12 cellular contexts compared by ENCODE assay signal in the genomic region with DNA sequence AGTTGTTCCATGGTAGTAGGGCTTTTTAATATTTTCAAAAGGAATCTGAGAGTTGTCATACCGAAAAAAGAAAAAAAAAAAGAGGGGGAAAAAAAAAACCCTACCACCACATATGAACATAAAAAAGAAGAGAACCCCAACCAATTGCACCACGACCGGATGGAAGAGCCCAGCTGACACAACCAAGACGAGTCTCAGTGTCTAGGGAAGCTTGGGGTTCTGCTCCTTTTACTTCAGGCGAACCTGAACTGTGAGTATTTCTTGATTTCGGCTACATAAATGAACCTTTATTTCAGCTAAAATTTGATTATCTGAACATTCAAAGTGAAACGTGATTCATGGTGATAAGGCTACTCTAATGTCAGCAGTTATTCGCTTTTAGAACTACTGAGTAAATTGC. TPM values are rescaled to one million over a fixed set of nuclear protein-coding genes. Genes with fewer than 3 reads are reported as not detected.
A peak's percentile ranks its signal among the peaks of the same experiment; 100 is the strongest.
DNase-seq lines count a peak whose midpoint lies in the region; ATAC-seq and TF ChIP-seq lines count a peak whose summit lies in the region.
"Had no signal": no experiment of that assay in that cellular context is flagged by ENCODE, and none has a peak within 500 bp of the region (broad histone marks: within the 10 kb centered on the region; RNA-seq: fewer than 3 reads in every experiment).

A gene with protein sequence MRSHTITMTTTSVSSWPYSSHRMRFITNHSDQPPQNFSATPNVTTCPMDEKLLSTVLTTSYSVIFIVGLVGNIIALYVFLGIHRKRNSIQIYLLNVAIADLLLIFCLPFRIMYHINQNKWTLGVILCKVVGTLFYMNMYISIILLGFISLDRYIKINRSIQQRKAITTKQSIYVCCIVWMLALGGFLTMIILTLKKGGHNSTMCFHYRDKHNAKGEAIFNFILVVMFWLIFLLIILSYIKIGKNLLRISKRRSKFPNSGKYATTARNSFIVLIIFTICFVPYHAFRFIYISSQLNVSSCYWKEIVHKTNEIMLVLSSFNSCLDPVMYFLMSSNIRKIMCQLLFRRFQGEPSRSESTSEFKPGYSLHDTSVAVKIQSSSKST (plus strand): TSS at position 139 of the 400 bp plus-strand sequence. CDS start 6,661 bp downstream, outside the sequence.

- H3K27me3 ChIP-seq in left lung (no peaks in the 10 kb centered on the region), vagina (no peaks in the 10 kb centered on the region)
- H3K27me3 ChIP-seq: MG63 had no signal

- no peaks in the 10 kb centered on the region for H3K4me1 ChIP-seq in left lung
- H3K4me1 ChIP-seq in vagina: no peaks in the 10 kb centered on the region

- H3K9me3 ChIP-seq in left lung (no peaks in the 10 kb centered on the region), vagina (no peaks in the 10 kb centered on the region)
- H3K9me3 ChIP-seq: MG63 had no signal

- DNase-seq in activated naive CD4-positive, alpha-beta T cell treated with Interleukin-2 at 50 U/mL for 16 hours: peak; percentile 6
- no peak for DNase-seq in activated naive CD4-positive, alpha-beta T cell treated with anti-CD3 and anti-CD28 coated beads, Interleukin-2, amount 50 U/mL, for 16 hours
- DNase-seq in SKM-1 treated with dmso at 0.1 percent for 144 hours (lab: John Stamatoyannopoulos, UW; ENCODE audit: unreplicated experiment): peak; percentile 23
- no peak for DNase-seq in left lung
- no peak for DNase-seq in vagina (ENCODE audit: extremely low spot score in 2 of 2)
- DNase-seq in HuH-7.5 (ENCODE audit: low spot score): no peak
- DNase-seq: kidney glomerular epithelial cell, MG63, NCI-H748 treated with DMSO at 0.1 percent for 48 hours, posterior cingulate gyrus had no signal

- intact Hi-C loops in left lung (cut with DNase I): no loop called here
- intact Hi-C loops in vagina (cut with DNase I): no loop called here

- H3K27ac ChIP-seq in left lung (no peak within 1 kb of the TSS), vagina (no peak within 1 kb of the TSS)

- H3K4me3 ChIP-seq in left lung: peak within 1 kb of the TSS in 1 of 2 donors; percentile 13
- H3K4me3 ChIP-seq in vagina: no peak within 1 kb of the TSS
- H3K4me3 ChIP-seq: MG63 had no signal

- TF ChIP-seq CTCF in left lung (IDR thresholded peaks at IDR 0.05) (no peak), subcutaneous adipose tissue (IDR thresholded peaks at IDR 0.05; ENCODE audit: low read depth) (no peak), vagina (IDR thresholded peaks at IDR 0.05) (no peak)

- no peak for TF ChIP-seq POLR2A in vagina (IDR thresholded peaks at IDR 0.05)

- ATAC-seq in left lung: no peak
- ATAC-seq in HG03565 (IDR thresholded peaks at IDR 0.05; ENCODE audit: unreplicated experiment): no peak

- H3K36me3 ChIP-seq in left lung: no peaks in the 10 kb centered on the region
- H3K36me3 ChIP-seq in vagina: no peaks in the 10 kb centered on the region
- H3K36me3 ChIP-seq: MG63 had no signal

RNA-seq across cellular contexts. Expression of the gene that starts here (rescaled TPM):
- 10 to 100 TPM; 18.7 to 20.6 TPM for total RNA-seq in left lung
- 10 to 100 TPM; 16.2 to 66.3 (median 55.6) TPM for total RNA-seq in subcutaneous adipose tissue
- total RNA-seq in vagina: 3.2 TPM

Comparison
In these comparisons a context has a peak if more than half of its experiments do, and no peak if none do; other contexts are left out.
1. DNase-seq: peak in activated naive CD4-positive, alpha-beta T cell treated with Interleukin-2 at 50 U/mL for 16 hours (single experiment) and SKM-1 treated with dmso at 0.1 percent for 144 hours (single experiment); none in activated naive CD4-positive, alpha-beta T cell treated with anti-CD3 and anti-CD28 coated beads, Interleukin-2, amount 50 U/mL, for 16 hours (single experiment), left lung (0 of 2), vagina (0 of 2) and HuH-7.5 (single experiment).